Comparison of ENCODE assay signal across 13 cellular contexts in the genomic region with DNA sequence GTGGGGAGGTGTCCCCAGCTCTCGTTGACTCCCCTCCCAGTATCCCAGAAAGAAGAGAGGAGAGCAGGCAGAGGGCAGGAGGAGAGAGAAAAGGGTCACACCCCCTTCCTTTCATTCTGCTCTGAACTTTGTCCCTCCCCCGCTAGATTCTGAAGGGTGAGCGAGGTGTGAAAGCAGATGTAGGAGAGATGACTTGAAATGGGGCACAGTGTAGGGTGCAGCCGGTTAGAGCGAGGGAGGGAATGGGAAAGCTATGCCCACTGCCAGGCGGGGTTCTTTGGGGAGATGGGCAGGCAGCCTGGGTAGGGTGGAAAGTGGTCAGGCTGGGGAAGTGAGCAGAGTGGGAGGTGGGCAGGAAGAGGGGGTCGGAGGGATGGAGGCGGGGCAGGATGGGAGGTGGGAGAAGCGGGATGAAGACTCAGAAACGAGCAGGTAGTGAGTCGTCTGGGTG. TPM values are rescaled to one million over a fixed set of nuclear protein-coding genes. Genes with fewer than 3 reads are reported as not detected.
DNase-seq lines count a peak whose midpoint lies in the region; ATAC-seq and TF ChIP-seq lines count a peak whose summit lies in the region.
"Had no signal": no experiment of that assay in that cellular context is flagged by ENCODE, and none has a peak within 500 bp of the region (broad histone marks: within the 10 kb centered on the region; RNA-seq: fewer than 3 reads in every experiment).

No MANE protein-coding gene starts in this region.

- H3K4me3 Mint-ChIP-seq in Caco-2 (ENCODE audit: unreplicated experiment), result peak overlapping the region; percentile 69
- H3K4me3 Mint-ChIP-seq in natural killer cell treated with Interleukin-12 subunit alpha and Interleukin-12 subunit beta and Interleukin-15 and Interleukin-18, amount 100 ng/mL, for 72 hours, result peak overlapping the region; percentile 47

- H3K36me3 ChIP-seq in Caco-2 (ENCODE audit: control insufficient read depth, insufficient read depth, low read length) (no peaks in the 10 kb centered on the region), HUES48 (ENCODE audit: control insufficient read depth, insufficient read depth, low read length) (no peaks in the 10 kb centered on the region), gastrocnemius medialis (no peaks in the 10 kb centered on the region)
- H3K36me3 ChIP-seq in effector memory CD4-positive, alpha-beta T cell (ENCODE audit: control insufficient read depth, insufficient read depth, low read length), result no peaks in the 10 kb centered on the region

- H3K4me1 Mint-ChIP-seq in Caco-2 (ENCODE audit: low read depth, unreplicated experiment), result peaks cover 7% of the 10 kb centered on the region
- peaks cover 9 to 14% of the 10 kb centered on the region in 2 donors for H3K4me1 Mint-ChIP-seq in natural killer cell treated with Interleukin-12 subunit alpha and Interleukin-12 subunit beta and Interleukin-15 and Interleukin-18, amount 100 ng/mL, for 72 hours (ENCODE audit: low read depth in 2 of 2)

- POLR2A ChIA-PET in Caco-2 (lab: Charles Lee), result no interaction called here

- H3K4me3 ChIP-seq in Caco-2 (ENCODE audit: low read depth, low read length) (peak overlapping the region; percentile 0), HUES48 (ENCODE audit: low read depth, low read length) (peak overlapping the region; percentile 76), gastrocnemius medialis (no peak overlapping the region)
- peak overlapping the region; percentile 41 for H3K4me3 ChIP-seq in effector memory CD4-positive, alpha-beta T cell (ENCODE audit: insufficient read depth, low read depth, low read length, poor library complexity, severe bottlenecking)

- TF ChIP-seq POLR2A in gastrocnemius medialis (IDR thresholded peaks at IDR 0.05), result no peak

- H3K27me3 ChIP-seq in Caco-2 (replicated peaks; ENCODE audit: control insufficient read depth, insufficient read depth, low read length) (no peaks in the 10 kb centered on the region; the same call in 1 of the 2 replicates), HUES48 (ENCODE audit: control insufficient read depth, insufficient read depth, low read length) (peaks cover 80% of the 10 kb centered on the region), gastrocnemius medialis (peaks cover 18 to 33% (median 29%) of the 10 kb centered on the region in 3 donors)
- H3K27me3 ChIP-seq in effector memory CD4-positive, alpha-beta T cell (replicated peaks; ENCODE audit: control insufficient read depth, insufficient read depth, low read length, poor library complexity, severe bottlenecking), result peaks cover 22% of the 10 kb centered on the region

- TF ChIP-seq CTCF in Caco-2 (IDR thresholded peaks at IDR 0.05; ENCODE audit: insufficient read depth in 1 of 2, low read depth in 1 of 2, low read length in 1 of 2, severe bottlenecking in 1 of 2, unreplicated experiment in 1 of 2) (no peak), gastrocnemius medialis (IDR thresholded peaks at IDR 0.05 in 4 of 5, conservative IDR thresholded peaks at IDR 0.05 in 1 of 5) (no peak)

- BruUV-seq in Caco-2 (replicated peaks; lab: Mats Ljungman, UMichigan), result no TSS peak

- H3K4me1 ChIP-seq in Caco-2 (peaks cover 11% of the 10 kb centered on the region), HUES48 (ENCODE audit: control insufficient read depth, insufficient read depth, low read length) (peaks cover 16% of the 10 kb centered on the region), gastrocnemius medialis (peaks cover 4 to 11% of the 10 kb centered on the region in 2 donors)
- H3K4me1 ChIP-seq in effector memory CD4-positive, alpha-beta T cell (ENCODE audit: control insufficient read depth, insufficient read depth, low read length, poor library complexity, severe bottlenecking), result peaks cover 19% of the 10 kb centered on the region
- H3K4me1 ChIP-seq: foreskin keratinocyte had no signal

- H3K27ac ChIP-seq in HUES48 (ENCODE audit: low read depth, low read length) (no peak overlapping the region), gastrocnemius medialis (no peak overlapping the region)
- no peak overlapping the region for H3K27ac ChIP-seq in effector memory CD4-positive, alpha-beta T cell (ENCODE audit: insufficient read depth, low read length, poor library complexity, severe bottlenecking)
- H3K27ac ChIP-seq: foreskin keratinocyte had no signal

- CTCF ChIA-PET in Caco-2 (lab: Charles Lee), result interaction anchor here (0.6 kb wide), 1 partner anchor 270 kb away, joined by 5 read pairs; a partner anchor contains a TSS

- no peaks in the 10 kb centered on the region for H3K9me3 ChIP-seq in Caco-2
- no peaks in the 10 kb centered on the region for H3K9me3 ChIP-seq in HUES48 (ENCODE audit: control insufficient read depth, insufficient read depth, low read length)
- H3K9me3 ChIP-seq in effector memory CD4-positive, alpha-beta T cell (ENCODE audit: control insufficient read depth, low read length), result no peaks in the 10 kb centered on the region
- no peaks in the 10 kb centered on the region for H3K9me3 ChIP-seq in gastrocnemius medialis

- H3K27me3 Mint-ChIP-seq in Caco-2 (ENCODE audit: insufficient read depth, unreplicated experiment), result peaks cover 5% of the 10 kb centered on the region
- H3K27me3 Mint-ChIP-seq in natural killer cell treated with Interleukin-12 subunit alpha and Interleukin-12 subunit beta and Interleukin-15 and Interleukin-18, amount 100 ng/mL, for 72 hours, result peaks cover 49 to 61% of the 10 kb centered on the region in 2 donors

- H3K36me3 Mint-ChIP-seq in Caco-2 (ENCODE audit: insufficient read depth, unreplicated experiment), result no peaks in the 10 kb centered on the region
- H3K36me3 Mint-ChIP-seq in natural killer cell treated with Interleukin-12 subunit alpha and Interleukin-12 subunit beta and Interleukin-15 and Interleukin-18, amount 100 ng/mL, for 72 hours, result no peaks in the 10 kb centered on the region

- no peak overlapping the region for H3K9ac ChIP-seq in HUES48 (ENCODE audit: low read depth, low read length)

- in situ Hi-C loops in gastrocnemius medialis (cut with MboI; ENCODE audit: low sequenced_read_pairs in 4 of 4), result no loop called here

- intact Hi-C loops in Caco-2 (cut with micrococcal nuclease; ENCODE audit: unreplicated experiment) (no loop called here), gastrocnemius medialis (cut with DNase I; ENCODE audit: low total_unique reads) (no loop called here)

- H3K9me3 Mint-ChIP-seq in Caco-2 (ENCODE audit: unreplicated experiment), result no peaks in the 10 kb centered on the region
- no peaks in the 10 kb centered on the region for H3K9me3 Mint-ChIP-seq in natural killer cell treated with Interleukin-12 subunit alpha and Interleukin-12 subunit beta and Interleukin-15 and Interleukin-18, amount 100 ng/mL, for 72 hours

- H3K27ac Mint-ChIP-seq in Caco-2 (ENCODE audit: unreplicated experiment), result no peak overlapping the region
- no peak overlapping the region for H3K27ac Mint-ChIP-seq in natural killer cell treated with Interleukin-12 subunit alpha and Interleukin-12 subunit beta and Interleukin-15 and Interleukin-18, amount 100 ng/mL, for 72 hours

- ATAC-seq in natural killer cell treated with Interleukin-12 subunit alpha and Interleukin-12 subunit beta and Interleukin-15 and Interleukin-18, amount 100 ng/mL, for 72 hours, result peak; percentile 34 to 46
- ATAC-seq in gastrocnemius medialis, result no peak
- ATAC-seq in GM19351 (IDR thresholded peaks at IDR 0.05; ENCODE audit: unreplicated experiment), result no peak
- ATAC-seq: right cardiac atrium had no signal

- DNase-seq in Caco-2, result no peak
- DNase-seq in effector memory CD4-positive, alpha-beta T cell, result no peak
- DNase-seq in natural killer cell treated with Interleukin-12 subunit alpha and Interleukin-12 subunit beta and Interleukin-15 and Interleukin-18, amount 100 ng/mL, for 72 hours (ENCODE audit: low spot score), result no peak
- DNase-seq in COLO668 (lab: John Stamatoyannopoulos, UW; ENCODE audit: unreplicated experiment), result no peak
- no peak for DNase-seq in Ammon's horn (ENCODE audit: low spot score)
- no peak for DNase-seq in gastrocnemius medialis
- DNase-seq: central memory CD4-positive, alpha-beta T cell; foreskin keratinocyte; mammary epithelial cell; SW 1271 had no signal

RNA-seq across cellular contexts. Expression of a gene that starts 11.6 kb away (rescaled TPM):
- total RNA-seq in Caco-2 (2022) (19.3 and 21.4 TPM in 2 replicates), gastrocnemius medialis (100 to 1,000 TPM; 158 to 385 (median 239) TPM)
- 10 to 100 TPM; 39.0 to 79.8 TPM for total RNA-seq in natural killer cell treated with Interleukin-12 subunit alpha and Interleukin-12 subunit beta and Interleukin-15 and Interleukin-18, amount 100 ng/mL, for 72 hours

RNA-seq across cellular contexts. Expression of a gene that starts 12.9 kb away (rescaled TPM):
- not detected in 2 replicates for total RNA-seq in Caco-2 (2022)
- total RNA-seq in natural killer cell treated with Interleukin-12 subunit alpha and Interleukin-12 subunit beta and Interleukin-15 and Interleukin-18, amount 100 ng/mL, for 72 hours, result not detected
- total RNA-seq in gastrocnemius medialis, result not detected
- total RNA-seq: foreskin keratinocyte, mammary epithelial cell had no signal

Comparison
In these comparisons a context has a peak if more than half of its experiments do, and no peak if none do; other contexts are left out.
1. H3K4me3 ChIP-seq: peak in Caco-2 (single experiment), HUES48 (single experiment) and effector memory CD4-positive, alpha-beta T cell (single experiment); none in gastrocnemius medialis (0 of 4).
2. ATAC-seq: peak in natural killer cell treated with Interleukin-12 subunit alpha and Interleukin-12 subunit beta and Interleukin-15 and Interleukin-18, amount 100 ng/mL, for 72 hours (2 of 2); none in gastrocnemius medialis (0 of 2) and GM19351 (single experiment).